Comparison of ENCODE assay signal across 16 cellular contexts in genomic region chr9:107295995-107296394, GRCh38. TPM values are rescaled to one million over a fixed set of nuclear protein-coding genes. Genes with fewer than 3 reads are reported as not detected.
DNase-seq lines count a peak whose midpoint lies in the region; ATAC-seq, FAIRE-seq and TF ChIP-seq lines count a peak whose summit lies in the region.
"Had no signal": no experiment of that assay in that cellular context is flagged by ENCODE, and none has a peak within 500 bp of the region (broad histone marks: within the 10 kb centered on the region; RNA-seq: fewer than 3 reads in every experiment).

No MANE protein-coding gene starts in this region.

- peaks cover 94% of the 10 kb centered on the region for H4K20me1 ChIP-seq in HepG2 (ENCODE audit: insufficient read depth, low read length)

- H3K14ac ChIP-seq in neuronal stem cell (ENCODE audit: low read length) = no peak overlapping the region

- H4K8ac ChIP-seq in neuronal stem cell (ENCODE audit: low read depth, low read length) = no peak overlapping the region

- H2AFZ ChIP-seq in HepG2 (ENCODE audit: low read length) (no peak overlapping the region), neuronal stem cell (ENCODE audit: low read length) (no peak overlapping the region)

- peaks cover 2% of the 10 kb centered on the region for H3K79me1 ChIP-seq in neuronal stem cell (ENCODE audit: low read depth, low read length)

- ATAC-seq in activated naive CD8-positive, alpha-beta T cell treated with anti-CD3 and anti-CD28 coated beads, Interleukin-2, amount 50 U/mL, for 24 hours = no peak
- ATAC-seq in RWPE2 (ENCODE audit: low read depth) (no peak), HepG2 (peak; percentile 29; the same call in 2 of the 3 replicates), lower lobe of right lung (no peak)
- ATAC-seq: Right ventricle myocardium inferior had no signal

- intact Hi-C loops in HepG2 (cut with micrococcal nuclease; ENCODE audit: unreplicated experiment) = no loop called here
- intact Hi-C loops in lower lobe of right lung (cut with DNase I) = no loop called here

- H3K9me3 ChIP-seq in RWPE2 (ENCODE audit: severe bottlenecking) (no peaks in the 10 kb centered on the region), HepG2 (ENCODE audit: low read length) (no peaks in the 10 kb centered on the region), skeletal muscle tissue (ENCODE audit: control insufficient read depth in 3 of 3, low read length in 3 of 3) (no peaks in the 10 kb centered on the region), lower lobe of right lung (no peaks in the 10 kb centered on the region), neuronal stem cell (replicated peaks in 1 of 2; ENCODE audit: control insufficient read depth in 2 of 2, insufficient read depth in 1 of 2, low read depth in 1 of 2, low read length in 2 of 2) (peaks cover 0 to 16% of the 10 kb centered on the region in 2 donors)

- no TSS peak for BruUV-seq in HepG2 (replicated peaks; lab: Mats Ljungman, UMichigan)

- H3K18ac ChIP-seq in neuronal stem cell (ENCODE audit: low read length) = no peak overlapping the region

- 24% methylated on average over 1 of the region's 1 CpG for WGBS in HepG2 (ENCODE audit: low lambda C conversion rate)
- no CpG with 5 or more reads among the region's 1 CpG for WGBS in neuronal stem cell (ENCODE audit: extremely low coverage in 2 of 2, insufficient read length in 2 of 2, insufficient replicate concordance in 1 of 2), 2 donors

- in situ Hi-C loops in HepG2 (cut with HindIII; ENCODE audit: extremely low pct_ligation_motif_present, low pct_unique_long_range_greater_than_20kb) = no loop called here

- FAIRE-seq in HepG2 (lab: Jason Lieb, UNC) = no peak
- FAIRE-seq: D721Med, GM12892 had no signal

- no peak overlapping the region for H4K91ac ChIP-seq in neuronal stem cell (ENCODE audit: low read depth, low read length, poor library complexity)

- H3K27me3 ChIP-seq in RWPE2 (ENCODE audit: insufficient read depth, poor library complexity, severe bottlenecking) (no peaks in the 10 kb centered on the region), HepG2 (ENCODE audit: control insufficient read depth in 1 of 2, insufficient read depth in 2 of 2, low read length in 2 of 2) (no peaks in the 10 kb centered on the region), skeletal muscle tissue (ENCODE audit: control insufficient read depth in 3 of 3, insufficient read depth in 3 of 3, low read length in 3 of 3) (no peaks in the 10 kb centered on the region), lower lobe of right lung (ENCODE audit: low read depth) (no peaks in the 10 kb centered on the region), neuronal stem cell (ENCODE audit: control insufficient read depth in 3 of 3, insufficient read depth in 3 of 3, low read depth in 1 of 3, low read length in 3 of 3) (no peaks in the 10 kb centered on the region)

- H3K4me1 Mint-ChIP-seq in activated naive CD8-positive, alpha-beta T cell (ENCODE audit: low read depth) = peaks cover 72% of the 10 kb centered on the region
- peaks cover 59% of the 10 kb centered on the region for H3K4me1 Mint-ChIP-seq in activated naive CD8-positive, alpha-beta T cell treated with anti-CD3 and anti-CD28 coated beads, Interleukin-2, amount 50 U/mL, for 24 hours

- no peak overlapping the region for H2BK15ac ChIP-seq in neuronal stem cell (ENCODE audit: low read length)

- no peak overlapping the region for H2BK5ac ChIP-seq in neuronal stem cell (ENCODE audit: low read length)

- TF ChIP-seq EP300 in HepG2 (IDR thresholded peaks at IDR 0.05; ENCODE audit: low read depth in 2 of 2, low read length in 2 of 2) (no peak), HepG2 (CRISPR knock-in tag; IDR thresholded peaks at IDR 0.05; ENCODE audit: borderline replicate concordance) (no peak)

- peaks cover 5% of the 10 kb centered on the region for H3K36me3 Mint-ChIP-seq in activated naive CD8-positive, alpha-beta T cell
- peaks cover 12% of the 10 kb centered on the region for H3K36me3 Mint-ChIP-seq in activated naive CD8-positive, alpha-beta T cell treated with anti-CD3 and anti-CD28 coated beads, Interleukin-2, amount 50 U/mL, for 24 hours (ENCODE audit: low read depth)

- no peak overlapping the region for H3K23ac ChIP-seq in neuronal stem cell (ENCODE audit: low read depth, low read length, poor library complexity)

- TF ChIP-seq RAD21 in HepG2 (CRISPR knock-in tag; IDR thresholded peaks at IDR 0.05) = no peak

- H2BK12ac ChIP-seq in neuronal stem cell (ENCODE audit: low read length) = no peak overlapping the region

- H3K4me3 ChIP-seq in RWPE2 (ENCODE audit: severe bottlenecking) (no peak overlapping the region), HepG2 (replicated peaks in 1 of 3; ENCODE audit: insufficient read depth in 1 of 3, low read depth in 2 of 3, low read length in 3 of 3) (no peak overlapping the region), skeletal muscle tissue (ENCODE audit: low read length in 3 of 3) (no peak overlapping the region), lower lobe of right lung (no peak overlapping the region), neuronal stem cell (ENCODE audit: low read length in 2 of 2) (no peak overlapping the region)

- H3K79me2 ChIP-seq in HepG2 (ENCODE audit: insufficient read depth, low read length) = peaks cover 100% of the 10 kb centered on the region

- CTCF ChIA-PET in HepG2 (lab: Yijun Ruan, JAX; ENCODE audit: low intra/inter-chr PET ratio, low total read pairs) = no interaction called here

- H3K27me3 Mint-ChIP-seq in activated naive CD8-positive, alpha-beta T cell = no peaks in the 10 kb centered on the region
- H3K27me3 Mint-ChIP-seq in activated naive CD8-positive, alpha-beta T cell treated with anti-CD3 and anti-CD28 coated beads, Interleukin-2, amount 50 U/mL, for 24 hours = no peaks in the 10 kb centered on the region

- peak overlapping the region; percentile 14 for H3K4me3 Mint-ChIP-seq in activated naive CD8-positive, alpha-beta T cell
- H3K4me3 Mint-ChIP-seq in activated naive CD8-positive, alpha-beta T cell treated with anti-CD3 and anti-CD28 coated beads, Interleukin-2, amount 50 U/mL, for 24 hours = no peak overlapping the region

- no peaks in the 10 kb centered on the region for H3K9me3 Mint-ChIP-seq in activated naive CD8-positive, alpha-beta T cell (ENCODE audit: low read depth)
- H3K9me3 Mint-ChIP-seq in activated naive CD8-positive, alpha-beta T cell treated with anti-CD3 and anti-CD28 coated beads, Interleukin-2, amount 50 U/mL, for 24 hours = no peaks in the 10 kb centered on the region

- TF ChIP-seq CTCF in RWPE2 (IDR thresholded peaks at IDR 0.05; ENCODE audit: poor library complexity, severe bottlenecking) = no peak
- no peak for TF ChIP-seq CTCF in HepG2 (CRISPR knock-in tag; IDR thresholded peaks at IDR 0.05)
- no peak for TF ChIP-seq CTCF in lower lobe of right lung (IDR thresholded peaks at IDR 0.05)

- no peak overlapping the region for H2AK5ac ChIP-seq in neuronal stem cell (ENCODE audit: low read depth, low read length)

- peaks cover 33% of the 10 kb centered on the region for H3K36me3 ChIP-seq in RWPE2 (ENCODE audit: low read depth)
- peaks cover 0 to 12% of the 10 kb centered on the region in 2 experiments; a peak in 4 of 5 replicates for H3K36me3 ChIP-seq in HepG2 (replicated peaks in 1 of 2; ENCODE audit: control insufficient read depth in 1 of 2, insufficient read depth in 2 of 2, low read length in 2 of 2)
- no peaks in the 10 kb centered on the region for H3K36me3 ChIP-seq in skeletal muscle tissue (ENCODE audit: control insufficient read depth in 3 of 3, insufficient read depth in 3 of 3, low read length in 3 of 3)
- H3K36me3 ChIP-seq in lower lobe of right lung = peaks cover 3% of the 10 kb centered on the region
- peaks cover 0 to 54% of the 10 kb centered on the region in 2 donors for H3K36me3 ChIP-seq in neuronal stem cell (replicated peaks in 1 of 2; ENCODE audit: control insufficient read depth in 2 of 2, insufficient read depth in 2 of 2, low read length in 2 of 2)

- no peak overlapping the region for H2BK120ac ChIP-seq in neuronal stem cell (ENCODE audit: low read depth, low read length)

- peak overlapping the region; percentile 50 for H3K27ac Mint-ChIP-seq in activated naive CD8-positive, alpha-beta T cell
- no peak overlapping the region for H3K27ac Mint-ChIP-seq in activated naive CD8-positive, alpha-beta T cell treated with anti-CD3 and anti-CD28 coated beads, Interleukin-2, amount 50 U/mL, for 24 hours

- H3K4me1 ChIP-seq in RWPE2 (ENCODE audit: insufficient read depth, poor library complexity, severe bottlenecking) (peaks cover 54% of the 10 kb centered on the region), HepG2 (ENCODE audit: insufficient read depth, low read length) (peaks cover 73% of the 10 kb centered on the region), skeletal muscle tissue (ENCODE audit: control insufficient read depth in 3 of 3, insufficient read depth in 3 of 3, low read length in 3 of 3) (peaks cover 15 to 28% (median 25%) of the 10 kb centered on the region in 3 donors), lower lobe of right lung (peaks cover 70% of the 10 kb centered on the region), neuronal stem cell (ENCODE audit: control insufficient read depth in 2 of 2, insufficient read depth in 1 of 2, low read depth in 1 of 2, low read length in 2 of 2) (peaks cover 0 to 2% of the 10 kb centered on the region in 2 donors)

- POLR2A ChIA-PET in HepG2 (lab: Yijun Ruan, JAX) = interaction anchor here (2.2 kb wide), 1 partner anchor 12 kb away, joined by 7 read pairs; the partner anchor contains the start of gene RAD23B

- H3K9ac ChIP-seq in HepG2 (ENCODE audit: insufficient read depth, low read depth, low read length) (no peak overlapping the region), skeletal muscle tissue (ENCODE audit: low read depth in 1 of 3, low read length in 3 of 3) (no peak overlapping the region), neuronal stem cell (ENCODE audit: low read depth, low read length, poor library complexity) (no peak overlapping the region)

- DNase-seq in activated naive CD8-positive, alpha-beta T cell treated with anti-CD3 and anti-CD28 coated beads, Interleukin-2, amount 50 U/mL, for 24 hours = no peak
- no peak for DNase-seq in RWPE2 (ENCODE audit: low spot score)
- no peak for DNase-seq in HepG2 (ENCODE audit: low spot score)
- no peak for DNase-seq in lower lobe of right lung
- no peak for DNase-seq in neuronal stem cell (ENCODE audit: low spot score)
- no peak for DNase-seq in NCI-H82 treated with DMSO at 0.1 percent for 48 hours (lab: John Stamatoyannopoulos, UW; ENCODE audit: unreplicated experiment)
- DNase-seq: activated CD4-positive, CD25-positive, alpha-beta regulatory T cell treated with anti-CD3 and anti-CD28 coated beads, Interleukin-2, amount 50 U/mL, for 72 hours; GDM1; head of caudate nucleus; NCI-H2227 treated with DMSO at 0.1 percent for 48 hours; substantia nigra had no signal

- no peak overlapping the region for H3K4ac ChIP-seq in neuronal stem cell (ENCODE audit: low read length)

- TF ChIP-seq POLR2A in HepG2 (IDR thresholded peaks at IDR 0.05; ENCODE audit: insufficient read depth in 1 of 2, low read depth in 2 of 2, low read length in 2 of 2) = no peak

- H3K4me2 ChIP-seq in HepG2 (ENCODE audit: low read depth, low read length) (0 out of 2 replicates have a peak overlapping the region, but pooled peaks have one; percentile 14), neuronal stem cell (ENCODE audit: insufficient read depth, low read length, poor library complexity, severe bottlenecking) (no peak overlapping the region)

- peak overlapping the region; percentile 4 for H3K27ac ChIP-seq in RWPE2 (ENCODE audit: poor library complexity, severe bottlenecking)
- peak overlapping the region; percentile 6 for H3K27ac ChIP-seq in HepG2 (ENCODE audit: extremely low read length, insufficient read depth, low read length)
- H3K27ac ChIP-seq in skeletal muscle tissue (ENCODE audit: low read depth, low read length) = peak overlapping the region; percentile 2
- H3K27ac ChIP-seq in lower lobe of right lung = no peak overlapping the region
- no peak overlapping the region for H3K27ac ChIP-seq in neuronal stem cell (replicated peaks; ENCODE audit: low read length)

RNA-seq across cellular contexts. Expression of gene RAD23B, which starts 12.9 kb away (rescaled TPM):
- total RNA-seq in HepG2 (2016; rRNA removed; fragmentation: Illumina TruSeq; extraction: Trizol) = 133 and 159 TPM in 2 replicates
- total RNA-seq in HepG2 (2016; cell fraction: cytosol; rRNA removed; fragmentation: Illumina TruSeq; extraction: Trizol; ENCODE audit: low read depth) = 59.7 and 60.0 TPM in 2 replicates
- 128 and 156 TPM in 2 replicates for total RNA-seq in HepG2 (2016; cell fraction: insoluble cytoplasmic fraction; rRNA removed; fragmentation: Illumina TruSeq; extraction: Trizol)
- total RNA-seq in HepG2 (2016; cell fraction: membrane; rRNA removed; fragmentation: Illumina TruSeq; extraction: Trizol) = 120 and 126 TPM in 2 replicates
- 62.9 and 65.9 TPM in 2 replicates for total RNA-seq in HepG2 (2016; cell fraction: nucleus; rRNA removed; fragmentation: Illumina TruSeq; extraction: Trizol)
- 156 and 162 TPM in 2 replicates for polyA plus RNA-seq in HepG2 (2011; rRNA removed)
- polyA plus RNA-seq in HepG2 (2011; cell fraction: cytosol; rRNA removed) = 93.8 and 114 TPM in 2 replicates
- 25.3 and 25.6 TPM in 2 replicates for polyA plus RNA-seq in HepG2 (2011; cell fraction: nucleus; rRNA removed)
- 90.7 and 110 TPM in 2 replicates for polyA plus RNA-seq in HepG2 (2012)
- polyA plus RNA-seq in HepG2 (2016; cell fraction: cytosol; fragmentation: Illumina TruSeq; extraction: Trizol; ENCODE audit: low read depth) = 26.3 and 31.4 TPM in 2 replicates
- 185 and 198 TPM in 2 replicates for polyA plus RNA-seq in HepG2 (2016; cell fraction: insoluble cytoplasmic fraction; fragmentation: Illumina TruSeq; extraction: Trizol; ENCODE audit: low read depth)
- polyA plus RNA-seq in HepG2 (2016; cell fraction: membrane; fragmentation: Illumina TruSeq; extraction: Trizol; ENCODE audit: low read depth) = 79.8 and 80.6 TPM in 2 replicates
- polyA plus RNA-seq in HepG2 (2016; cell fraction: nucleus; fragmentation: Illumina TruSeq; extraction: Trizol; ENCODE audit: insufficient read depth, low read depth) = 67.0 and 71.9 TPM in 2 replicates
- 270 and 278 TPM in 2 replicates for polyA minus RNA-seq in HepG2 (2011; rRNA and poly(A)+ RNA removed; ENCODE audit: low replicate concordance)
- polyA minus RNA-seq in HepG2 (2011; cell fraction: cytosol; rRNA and poly(A)+ RNA removed) = 139 and 149 TPM in 2 replicates
- polyA minus RNA-seq in HepG2 (2011; cell fraction: nucleus; rRNA and poly(A)+ RNA removed) = 85.5 and 87.8 TPM in 2 replicates
- total RNA-seq in skeletal muscle tissue = 92.4 TPM
- 95.4 TPM for total RNA-seq in lower lobe of right lung
- 166 TPM for polyA plus RNA-seq in neuronal stem cell (2013, experiment 1 of 2)
- 182 TPM for polyA plus RNA-seq in neuronal stem cell (2013, experiment 2 of 2)

Comparison
In these comparisons a context has a peak if more than half of its experiments do, and no peak if none do; other contexts are left out.
1. H3K27ac ChIP-seq: peak in RWPE2 (single experiment), HepG2 (single experiment) and skeletal muscle tissue (single experiment); none in lower lobe of right lung (single experiment) and neuronal stem cell (single experiment).